Comparison of ENCODE assay signal across 14 cellular contexts in the genomic region with DNA sequence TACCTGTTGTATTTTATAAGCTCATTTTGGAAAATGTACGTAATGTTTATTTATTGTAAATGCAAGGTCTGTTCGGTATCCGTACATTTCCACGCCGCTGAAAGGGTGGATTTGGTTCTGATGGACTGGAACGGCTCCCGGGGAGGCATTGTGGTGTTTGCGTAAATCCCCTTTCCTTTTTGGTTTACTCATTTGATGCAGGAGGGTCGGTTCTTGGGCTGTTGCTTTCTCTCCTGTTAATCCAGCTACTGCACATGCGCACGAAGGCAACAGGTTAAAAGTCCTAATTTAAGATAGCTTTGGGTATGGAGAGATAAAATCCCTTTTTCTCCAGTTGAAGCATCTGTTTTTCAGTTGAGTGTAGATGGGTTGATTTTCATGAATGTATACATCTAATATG.
"Had no signal": no experiment of that assay in that cellular context is flagged by ENCODE, and none has a peak within 500 bp of the region (broad histone marks: within the 10 kb centered on the region; RNA-seq: fewer than 3 reads in every experiment).

No MANE protein-coding gene starts in this region.

- H3K27ac ChIP-seq: ovary, thoracic aorta, VCaP had no signal

- H3K36me3 ChIP-seq: ovary, thoracic aorta had no signal

- H3K9me3 ChIP-seq: ovary, thoracic aorta had no signal

- H3K4me3 ChIP-seq: ovary, smooth muscle cell, thoracic aorta had no signal

- H3K27me3 ChIP-seq: ovary had no signal

- DNase-seq: activated CD4-positive, alpha-beta memory T cell treated with anti-CD3 and anti-CD28 coated beads for 36 hours; activated naive CD4-positive, alpha-beta T cell; activated naive CD8-positive, alpha-beta T cell treated with anti-CD3 and anti-CD28 coated beads for 36 hours; activated T-cell treated with anti-CD3 and anti-CD28 coated beads for 4 hours; amniotic stem cell; caudate nucleus; head of caudate nucleus; left ventricle myocardium superior; ovary; stimulated activated CD4-positive, alpha-beta T cell treated with anti-CD3 and anti-CD28 coated beads, Interleukin-4, amount 100 ng/mL, for 24 hours; SW 1271 had no signal
